In genomic region chr1:93579891-93580290, GRCh38 we compare ENCODE assay signal across 10 cellular contexts.
DNase-seq lines count a peak whose midpoint lies in the region; ATAC-seq lines count a peak whose summit lies in the region.
"Had no signal": no experiment of that assay in that cellular context is flagged by ENCODE, and none has a peak within 500 bp of the region (broad histone marks: within the 10 kb centered on the region; RNA-seq: fewer than 3 reads in every experiment).

No MANE protein-coding gene starts in this region.

- intact Hi-C loops in Right ventricle myocardium superior (cut with DNase I): no loop called here

- peak; percentile 43 for ATAC-seq in Right ventricle myocardium superior (ENCODE audit: poor library complexity)
- no peak for ATAC-seq in HG02678 (IDR thresholded peaks at IDR 0.05; ENCODE audit: unreplicated experiment)
- ATAC-seq in GM21825 (IDR thresholded peaks at IDR 0.05; ENCODE audit: unreplicated experiment): no peak
- ATAC-seq in GM21786 (IDR thresholded peaks at IDR 0.05; ENCODE audit: unreplicated experiment): no peak
- no peak for ATAC-seq in HG03521 (IDR thresholded peaks at IDR 0.05; ENCODE audit: unreplicated experiment)
- ATAC-seq: Panc1 had no signal

- DNase-seq in EL (peak; percentile 87), amniotic stem cell (lab: John Stamatoyannopoulos, UW) (peak; percentile 44), Right ventricle myocardium superior (peak; percentile 73), renal cortical epithelial cell (ENCODE audit: low read depth) (peak; percentile 94)
- DNase-seq: GF-D8 had no signal

Comparison
In these comparisons a context has a peak if more than half of its experiments do, and no peak if none do; other contexts are left out.
1. DNase-seq: peak in every context shown above with its lines; median percentile 94 in renal cortical epithelial cell; 87 in EL; 73 in Right ventricle myocardium superior; 44 in amniotic stem cell.